9 cellular contexts compared by ENCODE assay signal in genomic region chr16:85330694-85331188, GRCh38.
DNase-seq lines count a peak whose midpoint lies in the region; ATAC-seq and TF ChIP-seq lines count a peak whose summit lies in the region.
"Had no signal": no experiment of that assay in that cellular context is flagged by ENCODE, and none has a peak within 500 bp of the region (broad histone marks: within the 10 kb centered on the region; RNA-seq: fewer than 3 reads in every experiment).

No MANE protein-coding gene starts in this region.

- H3K79me2 ChIP-seq in KMS-11 (ENCODE audit: insufficient read depth, low read depth) = no peaks in the 10 kb centered on the region

- H3K4me2 ChIP-seq in KMS-11 = no peak overlapping the region

- no peaks in the 10 kb centered on the region for H3K9me3 ChIP-seq in psoas muscle

- H3K36me3 Mint-ChIP-seq in activated T-cell treated with anti-CD3 and anti-CD28 coated beads, Interleukin-2, amount 50 U/mL, for 4 hours (ENCODE audit: insufficient read depth) = no peaks in the 10 kb centered on the region
- no peaks in the 10 kb centered on the region for H3K36me3 Mint-ChIP-seq in activated T-cell treated with anti-CD3 and anti-CD28 coated beads, Interleukin-2, amount 50 U/mL, for 24 hours (ENCODE audit: low read depth)
- H3K36me3 Mint-ChIP-seq: immature natural killer cell had no signal

- no peak overlapping the region for H3K27ac Mint-ChIP-seq in activated T-cell treated with anti-CD3 and anti-CD28 coated beads, Interleukin-2, amount 50 U/mL, for 24 hours

- intact Hi-C loops in psoas muscle (cut with DNase I) = loop anchor here in 1 of 2 donors (5.0 kb wide), 1 partner anchor 33 kb away; no protein-coding TSS in a partner anchor

- H3K4me1 ChIP-seq in KMS-11 (ENCODE audit: low read depth, poor library complexity, severe bottlenecking) (no peaks in the 10 kb centered on the region), psoas muscle (peaks cover 27% of the 10 kb centered on the region)

- no peak overlapping the region for H2AFZ ChIP-seq in KMS-11 (ENCODE audit: low read depth)

- WGBS in psoas muscle, 3 donors = 42 to 46% (median 45%) methylated on average over 6 of the region's 6 CpGs

- H3K9me3 Mint-ChIP-seq in activated T-cell treated with anti-CD3 and anti-CD28 coated beads, Interleukin-2, amount 50 U/mL, for 4 hours = no peaks in the 10 kb centered on the region
- no peaks in the 10 kb centered on the region for H3K9me3 Mint-ChIP-seq in activated T-cell treated with anti-CD3 and anti-CD28 coated beads, Interleukin-2, amount 50 U/mL, for 24 hours

- H3K27me3 ChIP-seq in KMS-11 (ENCODE audit: insufficient read depth, low read depth) = peaks cover 79% of the 10 kb centered on the region
- H3K27me3 ChIP-seq in psoas muscle (ENCODE audit: insufficient read depth in 3 of 3, low read length in 2 of 3) = no peaks in the 10 kb centered on the region

- no peak overlapping the region for H3K27ac ChIP-seq in KMS-11
- peak overlapping the region; percentile 27 for H3K27ac ChIP-seq in psoas muscle

- H3K27me3 Mint-ChIP-seq in activated T-cell treated with anti-CD3 and anti-CD28 coated beads, Interleukin-2, amount 50 U/mL, for 4 hours (ENCODE audit: low read depth) = peaks cover 16% of the 10 kb centered on the region
- peaks cover 29% of the 10 kb centered on the region for H3K27me3 Mint-ChIP-seq in activated T-cell treated with anti-CD3 and anti-CD28 coated beads, Interleukin-2, amount 50 U/mL, for 24 hours

- TF ChIP-seq CTCF in KMS-11 (conservative IDR thresholded peaks at IDR 0.05; ENCODE audit: low read depth, low read length) (peak; percentile 31; the same call in 1 of the 2 replicates), psoas muscle (IDR thresholded peaks at IDR 0.05) (peak; percentile 53)

- peak; percentile 31 to 54 for ATAC-seq in activated T-cell treated with anti-CD3 and anti-CD28 coated beads, Interleukin-2, amount 50 U/mL, for 4 hours
- ATAC-seq in psoas muscle = peak; percentile 77 to 93 (median 84)
- ATAC-seq in HG03097 (IDR thresholded peaks at IDR 0.05; ENCODE audit: low FRiP score, unreplicated experiment) = no peak

- H3K4me1 Mint-ChIP-seq in activated T-cell treated with anti-CD3 and anti-CD28 coated beads, Interleukin-2, amount 50 U/mL, for 4 hours (ENCODE audit: low read depth) = peaks cover 12% of the 10 kb centered on the region
- H3K4me1 Mint-ChIP-seq in activated T-cell treated with anti-CD3 and anti-CD28 coated beads, Interleukin-2, amount 50 U/mL, for 24 hours (ENCODE audit: low read depth) = peaks cover 18% of the 10 kb centered on the region

- no peak overlapping the region for H3K4me3 Mint-ChIP-seq in activated T-cell treated with anti-CD3 and anti-CD28 coated beads, Interleukin-2, amount 50 U/mL, for 4 hours
- H3K4me3 Mint-ChIP-seq in activated T-cell treated with anti-CD3 and anti-CD28 coated beads, Interleukin-2, amount 50 U/mL, for 24 hours = no peak overlapping the region
- H3K4me3 Mint-ChIP-seq: immature natural killer cell had no signal

- H3K4me3 ChIP-seq in KMS-11 (IDR thresholded peaks at IDR 0.05; ENCODE audit: insufficient read depth, low read depth, low read length) (no peak overlapping the region), psoas muscle (no peak overlapping the region)

- H3K36me3 ChIP-seq in KMS-11 (ENCODE audit: insufficient read depth) (no peaks in the 10 kb centered on the region), psoas muscle (ENCODE audit: insufficient read depth in 1 of 2, low read depth in 1 of 2) (no peaks in the 10 kb centered on the region)

- no peak for DNase-seq in activated T-cell treated with anti-CD3 and anti-CD28 coated beads, Interleukin-2, amount 50 U/mL, for 4 hours
- DNase-seq in activated T-cell treated with anti-CD3 and anti-CD28 coated beads for 4 hours = no peak
- peak; percentile 30 for DNase-seq in SKM-1 treated with dmso at 0.1 percent for 144 hours (lab: John Stamatoyannopoulos, UW; ENCODE audit: unreplicated experiment)
- DNase-seq in fibroblast of the conjunctiva (ENCODE audit: low read depth) = peak; percentile 64
- peak in 1 of 2 donors; percentile 45 for DNase-seq in psoas muscle
- DNase-seq in activated T-cell treated with anti-CD3 and anti-CD28 coated beads, Interleukin-2, amount 50 U/mL, for 24 hours = no peak

- no peaks in the 10 kb centered on the region for H4K20me1 ChIP-seq in KMS-11 (ENCODE audit: insufficient read depth)

- H3K9ac ChIP-seq in KMS-11 = no peak overlapping the region

Comparison
In these comparisons a context has a peak if more than half of its experiments do, and no peak if none do; other contexts are left out.
1. DNase-seq: peak in SKM-1 treated with dmso at 0.1 percent for 144 hours (single experiment) and fibroblast of the conjunctiva (single experiment); none in activated T-cell treated with anti-CD3 and anti-CD28 coated beads, Interleukin-2, amount 50 U/mL, for 4 hours (single experiment), activated T-cell treated with anti-CD3 and anti-CD28 coated beads for 4 hours (single experiment) and activated T-cell treated with anti-CD3 and anti-CD28 coated beads, Interleukin-2, amount 50 U/mL, for 24 hours (single experiment).